ENCODE assay signal across 17 cellular contexts in the genomic region with DNA sequence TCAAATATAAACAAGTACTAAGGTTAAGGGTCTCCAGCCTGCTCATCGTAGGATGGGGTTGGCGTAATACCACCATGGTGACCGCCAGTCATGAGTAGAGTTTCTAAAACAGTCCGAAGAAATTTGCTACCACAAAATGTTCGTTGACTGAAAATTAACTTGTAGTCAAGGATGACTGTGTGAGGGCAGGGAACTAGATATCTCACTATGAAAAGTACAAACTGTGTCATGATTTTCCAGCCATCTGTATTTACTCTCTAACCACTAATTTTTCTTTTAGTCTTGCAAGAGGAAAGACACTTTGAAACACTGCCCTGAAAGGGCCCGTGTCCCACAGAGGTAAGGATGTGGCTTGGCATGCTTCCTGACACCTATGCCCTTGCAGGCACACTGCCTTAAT.
DNase-seq lines count a peak whose midpoint lies in the region; ATAC-seq lines count a peak whose summit lies in the region.
"Had no signal": no experiment of that assay in that cellular context is flagged by ENCODE, and none has a peak within 500 bp of the region (broad histone marks: within the 10 kb centered on the region; RNA-seq: fewer than 3 reads in every experiment).

No MANE protein-coding gene starts in this region.

- H3K27ac Mint-ChIP-seq in activated CD4-positive, alpha-beta T cell treated with anti-CD3 and anti-CD28 coated beads, Interleukin-2, amount 10 ng/mL, durations not matched to agents 24 days and 14 days = peak overlapping the region; percentile 99

- peaks cover 66% of the 10 kb centered on the region for H3K36me3 Mint-ChIP-seq in activated CD4-positive, alpha-beta T cell treated with anti-CD3 and anti-CD28 coated beads, Interleukin-2, amount 10 ng/mL, durations not matched to agents 24 days and 14 days (ENCODE audit: low read depth)

- ATAC-seq in GM18861 (IDR thresholded peaks at IDR 0.05; ENCODE audit: unreplicated experiment) (no peak), HG03460 (IDR thresholded peaks at IDR 0.05; ENCODE audit: unreplicated experiment) (no peak)

- no peaks in the 10 kb centered on the region for H3K27me3 ChIP-seq in adipocyte (replicated peaks; ENCODE audit: control insufficient read depth, insufficient read depth, low read length)
- H3K27me3 ChIP-seq: esophagus squamous epithelium, transverse colon had no signal

- H3K4me3 Mint-ChIP-seq in activated CD4-positive, alpha-beta T cell treated with anti-CD3 and anti-CD28 coated beads, Interleukin-2, amount 10 ng/mL, durations not matched to agents 24 days and 14 days = peak overlapping the region; percentile 77

- no peak overlapping the region for H3K4me3 ChIP-seq in adipocyte (ENCODE audit: low read length)
- H3K4me3 ChIP-seq: coronary artery, esophagus squamous epithelium, transverse colon had no signal

- H3K9ac ChIP-seq in adipocyte (ENCODE audit: low read length) = no peak overlapping the region

- peak; percentile 62 for DNase-seq in activated naive CD4-positive, alpha-beta T cell treated with Interleukin-2 at 50 U/mL for 16 hours
- DNase-seq in activated naive CD4-positive, alpha-beta T cell treated with anti-CD3 and anti-CD28 coated beads, Interleukin-2, amount 50 U/mL, for 16 hours = no peak
- peak; percentile 84 for DNase-seq in activated CD4-positive, alpha-beta T cell treated with anti-CD3 and anti-CD28 coated beads, Interleukin-2, amount 10 ng/mL, durations not matched to agents 24 days and 14 days
- DNase-seq in adipocyte (ENCODE audit: low read depth) (peak; percentile 15), NCI-H1417 treated with DMSO at 0.1 percent for 48 hours (lab: John Stamatoyannopoulos, UW) (no peak)
- DNase-seq in stimulated activated naive CD4-positive, alpha-beta T cell treated with Interleukin-2 at 50 U/mL for 16 hours (lab: John Stamatoyannopoulos, UW) = peak; percentile 50
- DNase-seq: DMS 273 treated with DMSO at 0.1 percent for 48 hours; esophagus squamous epithelium; hypothalamus; MV-4-11; NK-92 treated with Interleukin-12 subunit alpha and Interleukin-12 subunit beta, amount 100 ng/mL, for 24 hours; SIG-M5; transverse colon; WERI-Rb-1 had no signal

- no peaks in the 10 kb centered on the region for H3K9me3 Mint-ChIP-seq in activated CD4-positive, alpha-beta T cell treated with anti-CD3 and anti-CD28 coated beads, Interleukin-2, amount 10 ng/mL, durations not matched to agents 24 days and 14 days

- H3K4me1 ChIP-seq in adipocyte (ENCODE audit: control insufficient read depth, insufficient read depth, low read length) = no peaks in the 10 kb centered on the region
- H3K4me1 ChIP-seq: esophagus squamous epithelium had no signal

- H3K36me3 ChIP-seq in adipocyte (ENCODE audit: control insufficient read depth, insufficient read depth, low read length, severe bottlenecking) = peaks cover 68% of the 10 kb centered on the region

- no peaks in the 10 kb centered on the region for H3K27me3 Mint-ChIP-seq in activated CD4-positive, alpha-beta T cell treated with anti-CD3 and anti-CD28 coated beads, Interleukin-2, amount 10 ng/mL, durations not matched to agents 24 days and 14 days

- H3K9me3 ChIP-seq in adipocyte (ENCODE audit: control insufficient read depth, low read length) = peaks cover 8% of the 10 kb centered on the region
- H3K9me3 ChIP-seq: esophagus squamous epithelium, transverse colon had no signal

- peaks cover 86% of the 10 kb centered on the region for H3K4me1 Mint-ChIP-seq in activated CD4-positive, alpha-beta T cell treated with anti-CD3 and anti-CD28 coated beads, Interleukin-2, amount 10 ng/mL, durations not matched to agents 24 days and 14 days

- intact Hi-C loops in activated CD4-positive, alpha-beta T cell treated with anti-CD3 and anti-CD28 coated beads, Interleukin-2, amount 10 ng/mL, durations not matched to agents 24 days and 14 days (cut with micrococcal nuclease) = loop anchor here (1.0 to 5.0 kb wide), 6 partner anchors 8 to 296 kb away; partner anchors contain the start of gene DUSP22

Comparison
In these comparisons a context has a peak if more than half of its experiments do, and no peak if none do; other contexts are left out.
1. DNase-seq: peak in activated naive CD4-positive, alpha-beta T cell treated with Interleukin-2 at 50 U/mL for 16 hours (single experiment), activated CD4-positive, alpha-beta T cell treated with anti-CD3 and anti-CD28 coated beads, Interleukin-2, amount 10 ng/mL, durations not matched to agents 24 days and 14 days (single experiment), adipocyte (single experiment) and stimulated activated naive CD4-positive, alpha-beta T cell treated with Interleukin-2 at 50 U/mL for 16 hours (single experiment); none in activated naive CD4-positive, alpha-beta T cell treated with anti-CD3 and anti-CD28 coated beads, Interleukin-2, amount 50 U/mL, for 16 hours (single experiment) and NCI-H1417 treated with DMSO at 0.1 percent for 48 hours (single experiment).